ENCODE assay signal across 23 cellular contexts in the genomic region with DNA sequence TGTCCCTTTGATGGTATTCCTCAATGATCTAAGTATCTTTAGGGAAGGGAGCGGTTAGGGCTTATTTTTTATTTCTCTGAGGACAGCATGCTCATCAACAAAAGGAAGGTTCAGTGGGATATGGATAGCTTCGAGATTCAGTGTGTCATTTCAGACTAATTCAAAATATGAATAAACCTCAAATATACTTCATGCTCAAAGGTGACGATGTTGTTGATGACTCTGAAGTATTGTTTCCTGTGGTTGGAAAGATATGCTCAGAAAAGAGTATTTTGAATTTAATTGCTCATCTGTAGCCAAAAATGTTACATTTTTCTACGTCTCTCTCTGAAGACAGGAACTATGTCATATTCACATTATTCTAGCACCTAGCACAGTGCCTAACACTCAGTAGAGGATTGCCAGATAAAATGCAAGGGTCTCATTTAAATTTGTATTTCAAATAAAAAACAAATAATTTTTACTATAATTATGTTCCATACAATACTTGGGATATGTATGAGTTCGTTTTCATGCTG. TPM values are rescaled to one million over a fixed set of nuclear protein-coding genes. Genes with fewer than 3 reads are reported as not detected.
DNase-seq lines count a peak whose midpoint lies in the region; ATAC-seq, FAIRE-seq and TF ChIP-seq lines count a peak whose summit lies in the region.
"Had no signal": no experiment of that assay in that cellular context is flagged by ENCODE, and none has a peak within 500 bp of the region (broad histone marks: within the 10 kb centered on the region; RNA-seq: fewer than 3 reads in every experiment).

No MANE protein-coding gene starts in this region.

- no peak for FAIRE-seq in H54 (lab: Jason Lieb, UNC)
- FAIRE-seq: A204.1, GM12878, K562 had no signal

- H3K27me3 Mint-ChIP-seq in activated T-cell treated with anti-CD3 and anti-CD28 coated beads, Interleukin-2, amount 50 U/mL, for 24 hours: peaks cover 30% of the 10 kb centered on the region
- H3K27me3 Mint-ChIP-seq in natural killer cell (ENCODE audit: low read depth in 2 of 2): no peaks in the 10 kb centered on the region

- H3K4me3 Mint-ChIP-seq in activated T-cell treated with anti-CD3 and anti-CD28 coated beads, Interleukin-2, amount 50 U/mL, for 24 hours: no peak overlapping the region
- peak overlapping the region; percentile 56 for H3K4me3 Mint-ChIP-seq in natural killer cell

- H2AFZ ChIP-seq in OCI-LY1 (ENCODE audit: low read length): 0 out of 2 replicates have a peak overlapping the region, but pooled peaks have one; percentile 27

- H3K27ac Mint-ChIP-seq in activated T-cell treated with anti-CD3 and anti-CD28 coated beads, Interleukin-2, amount 50 U/mL, for 24 hours: peak overlapping the region; percentile 74
- peak overlapping the region; percentile 93 to 95 for H3K27ac Mint-ChIP-seq in natural killer cell

- H3K9ac ChIP-seq in OCI-LY1 (ENCODE audit: low read length): no peak overlapping the region

- no peaks in the 10 kb centered on the region for H3K9me3 ChIP-seq in OCI-LY1 (ENCODE audit: low read length)
- H3K9me3 ChIP-seq: BE2C, Caco-2, MG63, SJSA1 had no signal

- H3K4me1 Mint-ChIP-seq in activated T-cell treated with anti-CD3 and anti-CD28 coated beads, Interleukin-2, amount 50 U/mL, for 24 hours (ENCODE audit: low read depth): peaks cover 9% of the 10 kb centered on the region
- peaks cover 89 to 91% of the 10 kb centered on the region in 2 donors for H3K4me1 Mint-ChIP-seq in natural killer cell

- DNase-seq in activated T-cell treated with anti-CD3 and anti-CD28 coated beads, Interleukin-2, amount 50 U/mL, for 24 hours: no peak
- DNase-seq in activated T-cell treated with anti-CD3 and anti-CD28 coated beads, Interleukin-2, amount 50 U/mL, for 48 hours: no peak
- no peak for DNase-seq in natural killer cell
- no peak for DNase-seq in T-helper 9 cell
- no peak for DNase-seq in H54 (ENCODE audit: insufficient read length, low spot score)
- no peak for DNase-seq in HuH-7 (ENCODE audit: low spot score)
- DNase-seq: BE2C, Caco-2, DMS 273 treated with DMSO at 0.1 percent for 48 hours, DMS79 treated with DMSO at 0.1 percent for 48 hours, HCEC 1CT, MG63, NCI-H1417 treated with DMSO at 0.1 percent for 48 hours, NCI-H187, NCI-H446, NCI-H526 treated with DMSO at 0.1 percent for 48 hours had no signal

- H3K36me3 Mint-ChIP-seq in activated T-cell treated with anti-CD3 and anti-CD28 coated beads, Interleukin-2, amount 50 U/mL, for 24 hours (ENCODE audit: low read depth): no peaks in the 10 kb centered on the region
- H3K36me3 Mint-ChIP-seq in natural killer cell: no peaks in the 10 kb centered on the region

- no peaks in the 10 kb centered on the region for H3K9me2 ChIP-seq in OCI-LY1 (ENCODE audit: low read depth, low read length)

- H3K27ac ChIP-seq in OCI-LY1 (ENCODE audit: low read depth, low read length, poor library complexity, severe bottlenecking): peak overlapping the region; percentile 90
- H3K27ac ChIP-seq: SJSA1 had no signal

- peaks cover 7% of the 10 kb centered on the region for H3K79me2 ChIP-seq in OCI-LY1 (ENCODE audit: insufficient read depth, low read length)

- no peak for TF ChIP-seq POLR2A in H54 (IDR thresholded peaks at IDR 0.05; ENCODE audit: low read depth, low read length)

- no peak overlapping the region for H3K4me3 ChIP-seq in OCI-LY1 (ENCODE audit: low read depth, low read length, poor library complexity, severe bottlenecking)
- H3K4me3 ChIP-seq: GM12878, K562, MG63, SJSA1 had no signal

- no peaks in the 10 kb centered on the region for H3K9me3 Mint-ChIP-seq in activated T-cell treated with anti-CD3 and anti-CD28 coated beads, Interleukin-2, amount 50 U/mL, for 24 hours
- peaks cover 5% of the 10 kb centered on the region in 2 donors for H3K9me3 Mint-ChIP-seq in natural killer cell

- TF ChIP-seq CTCF in OCI-LY1 (IDR thresholded peaks at IDR 0.05; ENCODE audit: low read length) (no peak), natural killer cell (IDR thresholded peaks at IDR 0.05) (no peak)

- peaks cover 81% of the 10 kb centered on the region for H3K4me1 ChIP-seq in OCI-LY1 (ENCODE audit: insufficient read depth, low read length, severe bottlenecking)
- H3K4me1 ChIP-seq: BE2C, Caco-2, SJSA1 had no signal

- peak in 1 of 3 donors; percentile 14 for ATAC-seq in natural killer cell
- ATAC-seq: GM12878, K562, Right ventricle myocardium inferior had no signal

- H4K20me1 ChIP-seq in OCI-LY1 (ENCODE audit: insufficient read depth, low read length): no peaks in the 10 kb centered on the region

- no peak overlapping the region for H3K4me2 ChIP-seq in OCI-LY1 (ENCODE audit: low read length)

- H3F3A ChIP-seq in OCI-LY1 (ENCODE audit: insufficient read depth, low read length): no peaks in the 10 kb centered on the region

- intact Hi-C loops in natural killer cell (cut with micrococcal nuclease): loop anchor here (5.0 kb wide), 1 partner anchor 35 kb away; no protein-coding TSS in a partner anchor

- H3K36me3 ChIP-seq in OCI-LY1 (ENCODE audit: insufficient read depth, low read length): peaks cover 26% of the 10 kb centered on the region; the same call in 1 of the 2 replicates
- H3K36me3 ChIP-seq: BE2C, MG63, SJSA1 had no signal

- no peaks in the 10 kb centered on the region for H3K27me3 ChIP-seq in OCI-LY1 (ENCODE audit: insufficient read depth, low read length)
- H3K27me3 ChIP-seq: BE2C had no signal

RNA-seq across cellular contexts. Expression of a gene that starts 1.8 kb away (rescaled TPM):
- total RNA-seq in natural killer cell: 100 to 1,000 TPM in 1 of 3 donors, 10 to 100 TPM in 2; 69.8 to 117 (median 83.8) TPM
- total RNA-seq: Caco-2, K562, LHCN-M2, SJSA1 had no signal
